Comparison of ENCODE assay signal across 8 cellular contexts in the genomic region with DNA sequence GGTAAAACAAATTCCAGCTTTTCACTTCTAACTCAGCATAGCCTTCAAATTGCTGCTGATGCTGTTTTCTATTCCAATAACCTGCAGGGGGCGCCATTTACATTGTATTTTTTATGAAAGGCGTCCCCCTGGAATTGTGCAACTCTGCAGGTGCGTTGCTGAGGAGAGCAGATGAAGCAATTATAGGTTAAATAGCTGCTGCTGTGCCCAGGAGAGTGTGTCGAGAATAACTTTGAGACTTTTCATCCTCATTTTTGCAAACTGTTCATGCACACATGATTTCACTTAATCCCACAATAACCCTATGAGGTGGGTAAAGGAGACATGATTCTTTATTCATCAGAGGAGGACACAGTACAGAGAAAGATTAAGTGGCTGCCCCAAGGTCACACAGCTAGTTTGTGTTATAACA.
DNase-seq lines count a peak whose midpoint lies in the region; ATAC-seq and TF ChIP-seq lines count a peak whose summit lies in the region.

No MANE protein-coding gene starts in this region.

- intact Hi-C loops in left cardiac atrium (cut with DNase I) = loop anchor here in 1 of 2 donors (5.0 kb wide), 1 partner anchor 677 kb away; no protein-coding TSS in a partner anchor
- intact Hi-C loops in sigmoid colon (cut with DNase I) = loop anchor here (1.0 kb wide), 1 partner anchor 677 kb away; no protein-coding TSS in a partner anchor

- no peak overlapping the region for H2BK12ac ChIP-seq in H9 (ENCODE audit: insufficient read length, low read depth, low read length)

- DNase-seq in GDM1 (lab: John Stamatoyannopoulos, UW) (peak; percentile 50), H9 (peak; percentile 74), NCI-H1048 (lab: John Stamatoyannopoulos, UW) (peak; percentile 29), SK-N-MC (ENCODE audit: low read depth, low spot score) (peak; percentile 71), left cardiac atrium (peak; percentile 81), sigmoid colon (peak; percentile 79), cortex of kidney (lab: John Stamatoyannopoulos, UW) (no peak)
- peak; percentile 43 for DNase-seq in activated naive CD8-positive, alpha-beta T cell treated with anti-CD3 and anti-CD28 coated beads for 36 hours

- no peak overlapping the region for H3K27ac Mint-ChIP-seq in H9
- no peak overlapping the region for H3K27ac Mint-ChIP-seq in activated naive CD8-positive, alpha-beta T cell treated with anti-CD3 and anti-CD28 coated beads for 36 hours

- H3K4me1 ChIP-seq in H9 (ENCODE audit: insufficient read depth, low read length) = peaks cover 12% of the 10 kb centered on the region
- no peaks in the 10 kb centered on the region for H3K4me1 ChIP-seq in sigmoid colon

- no peak overlapping the region for H4K8ac ChIP-seq in H9 (replicated peaks; ENCODE audit: insufficient read length, low read depth, low read length)

- no peak overlapping the region for H4K5ac ChIP-seq in H9 (ENCODE audit: insufficient read length, low read depth, low read length)

- no peak overlapping the region for H3K23ac ChIP-seq in H9 (ENCODE audit: insufficient read length, low read depth, low read length)

- H3K27ac ChIP-seq in H9 (ENCODE audit: insufficient read length, low read depth, low read length) (no peak overlapping the region), SK-N-MC (peak overlapping the region; percentile 34; the same call in 1 of the 2 replicates), sigmoid colon (no peak overlapping the region)

- H3T11ph ChIP-seq in H9 (ENCODE audit: low read length) = no peak overlapping the region

- no peak overlapping the region for H4K91ac ChIP-seq in H9 (ENCODE audit: insufficient read length, low read depth, low read length)

- peak; percentile 34 to 58 for ATAC-seq in left cardiac atrium

- TF ChIP-seq CTCF in H9 (conservative IDR thresholded peaks at IDR 0.05) (peak; percentile 91), sigmoid colon (IDR thresholded peaks at IDR 0.05) (peak; percentile 40 to 79 (median 71))

- TF ChIP-seq EP300 in sigmoid colon (IDR thresholded peaks at IDR 0.05) = no peak

- no peak overlapping the region for H2AK5ac ChIP-seq in H9 (ENCODE audit: insufficient read length, low read length)

- H3K79me2 ChIP-seq in H9 (ENCODE audit: insufficient read depth, low read length) = no peaks in the 10 kb centered on the region

- no peaks in the 10 kb centered on the region for H3K36me3 ChIP-seq in SK-N-MC (ENCODE audit: insufficient read depth, low read length)
- H3K36me3 ChIP-seq in sigmoid colon = no peaks in the 10 kb centered on the region

- TF ChIP-seq POLR2A in sigmoid colon (IDR thresholded peaks at IDR 0.05) = no peak

- no peaks in the 10 kb centered on the region for H4K20me1 ChIP-seq in H9 (ENCODE audit: control insufficient read depth, insufficient read depth, insufficient read length)

- H3K36me3 Mint-ChIP-seq in H9 (ENCODE audit: insufficient read depth in 1 of 3, low read depth in 3 of 3) = no peaks in the 10 kb centered on the region; a peak in 1 of 7 replicates
- H3K36me3 Mint-ChIP-seq in activated naive CD8-positive, alpha-beta T cell treated with anti-CD3 and anti-CD28 coated beads for 36 hours = no peaks in the 10 kb centered on the region

- H2AFZ ChIP-seq in H9 (ENCODE audit: low read length) = no peak overlapping the region

- H3K4ac ChIP-seq in H9 (ENCODE audit: low read depth, low read length) = no peak overlapping the region

- H3K4me3 Mint-ChIP-seq in H9 = no peak overlapping the region
- H3K4me3 Mint-ChIP-seq in activated naive CD8-positive, alpha-beta T cell treated with anti-CD3 and anti-CD28 coated beads for 36 hours = no peak overlapping the region

- no peaks in the 10 kb centered on the region for H3K9me3 Mint-ChIP-seq in H9
- H3K9me3 Mint-ChIP-seq in activated naive CD8-positive, alpha-beta T cell treated with anti-CD3 and anti-CD28 coated beads for 36 hours = no peaks in the 10 kb centered on the region

- H3K9me3 ChIP-seq in H9 (ENCODE audit: control insufficient read depth, low read depth, low read length) = no peaks in the 10 kb centered on the region
- H3K9me3 ChIP-seq in SK-N-MC (ENCODE audit: low read depth, low read length) = no peaks in the 10 kb centered on the region
- no peaks in the 10 kb centered on the region for H3K9me3 ChIP-seq in sigmoid colon

- H2BK120ac ChIP-seq in H9 (ENCODE audit: low read depth, low read length, poor library complexity, severe bottlenecking) = no peak overlapping the region

- H2BK15ac ChIP-seq in H9 (ENCODE audit: low read depth, low read length) = no peak overlapping the region

- no peak overlapping the region for H2BK5ac ChIP-seq in H9 (ENCODE audit: insufficient read length, low read length)

- H3K9ac ChIP-seq in H9 (ENCODE audit: extremely low read depth, insufficient read length, low read length) = no peak overlapping the region
- H3K9ac ChIP-seq in SK-N-MC (ENCODE audit: insufficient read length) = no peak overlapping the region

- H3K56ac ChIP-seq in H9 (ENCODE audit: insufficient read length, low read depth, low read length) = no peak overlapping the region

- no peaks in the 10 kb centered on the region for H3K27me3 ChIP-seq in H9 (ENCODE audit: insufficient read depth, low read length)
- no peaks in the 10 kb centered on the region for H3K27me3 ChIP-seq in sigmoid colon

- WGBS in H9 (ENCODE audit: extremely low coverage, insufficient read length, low lambda C conversion rate) = no CpG with 5 or more reads among the region's 4 CpGs
- WGBS in sigmoid colon, 2 donors = 0 to 1% methylated on average over 4 of the region's 4 CpGs

- H3K4me3 ChIP-seq in SK-N-MC (0 out of 2 replicates have a peak overlapping the region, but pooled peaks have one; percentile 21), sigmoid colon (no peak overlapping the region)

- H3K4me2 ChIP-seq in H9 (ENCODE audit: insufficient read depth, insufficient read length, low read length) = no peak overlapping the region

- no peak overlapping the region for H2BK20ac ChIP-seq in H9 (ENCODE audit: low read depth, low read length, poor library complexity, severe bottlenecking)

- H3K14ac ChIP-seq in H9 (ENCODE audit: insufficient read depth, low read length) = no peak overlapping the region

- H3K23me2 ChIP-seq in H9 (ENCODE audit: insufficient read length, low read depth, low read length, poor library complexity, severe bottlenecking) = no peaks in the 10 kb centered on the region

- no peak overlapping the region for H3K18ac ChIP-seq in H9 (ENCODE audit: insufficient read length, low read depth, low read length)

- H3K79me1 ChIP-seq in H9 (ENCODE audit: insufficient read depth, low read depth, low read length, poor library complexity, severe bottlenecking) = no peaks in the 10 kb centered on the region

- H3K27me3 Mint-ChIP-seq in H9 (ENCODE audit: low read depth) = no peaks in the 10 kb centered on the region; the same call in 1 of the 2 replicates
- peaks cover 6% of the 10 kb centered on the region for H3K27me3 Mint-ChIP-seq in activated naive CD8-positive, alpha-beta T cell treated with anti-CD3 and anti-CD28 coated beads for 36 hours

- H3K4me1 Mint-ChIP-seq in H9 = peaks cover 33 to 49% of the 10 kb centered on the region in 2 experiments
- H3K4me1 Mint-ChIP-seq in activated naive CD8-positive, alpha-beta T cell treated with anti-CD3 and anti-CD28 coated beads for 36 hours = peaks cover 1% of the 10 kb centered on the region
